ENCODE assay signal across 29 cellular contexts in the genomic region with DNA sequence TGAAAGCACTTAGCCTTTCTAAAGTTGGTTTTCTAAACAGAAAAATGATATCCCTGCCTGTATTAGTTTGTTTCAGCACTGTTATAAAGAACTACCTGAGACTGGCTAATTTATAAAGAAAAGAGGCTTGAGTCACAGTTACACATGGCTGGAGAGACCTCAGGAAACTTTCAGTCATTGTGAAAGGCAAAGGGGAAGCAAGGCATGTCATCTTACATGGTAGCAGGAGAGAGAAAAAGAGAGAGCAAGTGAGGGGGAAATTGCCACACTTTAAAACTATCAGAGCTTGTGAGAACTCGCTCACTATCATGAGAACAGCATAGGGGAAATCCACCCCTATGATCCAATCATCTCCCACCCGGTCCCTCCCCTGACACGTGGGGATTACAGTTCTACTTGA.
DNase-seq lines count a peak whose midpoint lies in the region; ATAC-seq and TF ChIP-seq lines count a peak whose summit lies in the region.
"Had no signal": no experiment of that assay in that cellular context is flagged by ENCODE, and none has a peak within 500 bp of the region (broad histone marks: within the 10 kb centered on the region; RNA-seq: fewer than 3 reads in every experiment).

No MANE protein-coding gene starts in this region.

- H3K4me3 Mint-ChIP-seq in MCF 10A (ENCODE audit: unreplicated experiment): no peak overlapping the region
- H3K4me3 Mint-ChIP-seq: activated CD8-positive, alpha-beta T cell treated with anti-CD3 and anti-CD28 coated beads for 36 hours; activated naive CD8-positive, alpha-beta T cell; stimulated activated memory B cell treated with anti-CD40 and anti-IgM and Interleukin-4, amounts not matched to agents 10 μg/mL and 1 μg/mL and 100 μg/mL, for 72 hours; T-helper 1 cell treated with Interleukin-12 subunit alpha and Interleukin-12 subunit beta and Interleukin-4 antibody, amounts not matched to agents 30 μg/mL and 1 μg/mL, for 36 hours had no signal

- H3K27ac ChIP-seq in caudate nucleus (ENCODE audit: low read depth, low read length): no peak overlapping the region
- H3K27ac ChIP-seq: C4-2B, colonic mucosa, KMS-11, neutrophil, suprapubic skin had no signal

- no TSS peak for BruUV-seq in MCF 10A (replicated peaks; lab: Mats Ljungman, UMichigan)

- H3K4me1 Mint-ChIP-seq in MCF 10A (ENCODE audit: insufficient read depth, unreplicated experiment): no peaks in the 10 kb centered on the region
- H3K4me1 Mint-ChIP-seq: naive B cell; stimulated activated memory B cell treated with anti-CD40 and anti-IgM and Interleukin-4, amounts not matched to agents 10 μg/mL and 1 μg/mL and 100 μg/mL, for 72 hours had no signal

- no peaks in the 10 kb centered on the region for H3K27me3 Mint-ChIP-seq in MCF 10A (ENCODE audit: insufficient read depth, unreplicated experiment)
- H3K27me3 Mint-ChIP-seq: activated CD8-positive, alpha-beta T cell treated with anti-CD3 and anti-CD28 coated beads for 36 hours; activated naive CD8-positive, alpha-beta T cell; progenitor cell of endocrine pancreas; stimulated activated memory B cell treated with anti-CD40 and anti-IgM and Interleukin-4, amounts not matched to agents 10 μg/mL and 1 μg/mL and 100 μg/mL, for 72 hours had no signal

- H3K9me3 Mint-ChIP-seq in MCF 10A (ENCODE audit: unreplicated experiment): peaks cover 9% of the 10 kb centered on the region

- ATAC-seq in GM18907 (IDR thresholded peaks at IDR 0.05; ENCODE audit: unreplicated experiment) (peak; percentile 74), HG02642 (IDR thresholded peaks at IDR 0.05; ENCODE audit: poor library complexity, unreplicated experiment) (peak; percentile 67), HG03457 (IDR thresholded peaks at IDR 0.05; ENCODE audit: unreplicated experiment) (peak; percentile 71), HG03039 (IDR thresholded peaks at IDR 0.05; ENCODE audit: unreplicated experiment) (no peak)
- ATAC-seq: activated CD8-positive, alpha-beta T cell treated with anti-CD3 and anti-CD28 coated beads for 36 hours; left ventricle myocardium superior; sciatic nerve; stimulated activated memory B cell treated with anti-CD40 and anti-IgM and Interleukin-4, amounts not matched to agents 10 μg/mL and 1 μg/mL and 100 μg/mL, for 72 hours had no signal

- intact Hi-C loops in MCF 10A (cut with micrococcal nuclease): no loop called here

- no peaks in the 10 kb centered on the region for H3K36me3 Mint-ChIP-seq in MCF 10A (ENCODE audit: insufficient read depth, unreplicated experiment)
- H3K36me3 Mint-ChIP-seq: stimulated activated memory B cell treated with anti-CD40 and anti-IgM and Interleukin-4, amounts not matched to agents 10 μg/mL and 1 μg/mL and 100 μg/mL, for 72 hours had no signal

- CTCF ChIA-PET in MCF 10A (lab: Yijun Ruan, JAX): no interaction called here

- no peak for TF ChIP-seq CTCF in MCF 10A (IDR thresholded peaks at IDR 0.05; ENCODE audit: unreplicated experiment)

- DNase-seq in NCI-H2081 treated with DMSO at 0.1 percent for 48 hours (lab: John Stamatoyannopoulos, UW) (no peak), MCF 10A (ENCODE audit: unreplicated experiment) (no peak), caudate nucleus (lab: John Stamatoyannopoulos, UW) (no peak)
- DNase-seq: activated CD8-positive, alpha-beta T cell treated with anti-CD3 and anti-CD28 coated beads for 36 hours; aorta; colonic mucosa; effector CD8-positive, alpha-beta T cell; glutamatergic neuron; left ventricle myocardium superior; naive B cell; NCI-H1436; NCI-H2107; NCI-H446; NCI-H774; stimulated activated CD4-positive, alpha-beta T cell treated with anti-CD3 and anti-CD28 coated beads, Interleukin-12 subunit alpha, Interleukin-12 subunit beta, amount 100 ng/mL, for 4 hours; stimulated activated CD4-positive, alpha-beta T cell treated with anti-CD3 and anti-CD28 coated beads, Interleukin-4, amount 100 ng/mL, for 24 hours had no signal

- POLR2A ChIA-PET in MCF 10A (lab: Yijun Ruan, JAX): no interaction called here

- H3K27ac Mint-ChIP-seq in MCF 10A (ENCODE audit: low read depth, unreplicated experiment): no peak overlapping the region
- H3K27ac Mint-ChIP-seq: activated CD8-positive, alpha-beta T cell treated with anti-CD3 and anti-CD28 coated beads for 36 hours; activated naive CD8-positive, alpha-beta T cell; progenitor cell of endocrine pancreas; stimulated activated memory B cell treated with anti-CD40 and anti-IgM and Interleukin-4, amounts not matched to agents 10 μg/mL and 1 μg/mL and 100 μg/mL, for 72 hours; T-helper 1 cell treated with Interleukin-12 subunit alpha and Interleukin-12 subunit beta and Interleukin-4 antibody, amounts not matched to agents 30 μg/mL and 1 μg/mL, for 36 hours had no signal
